Comparison of ENCODE assay signal across 8 cellular contexts in the genomic region with DNA sequence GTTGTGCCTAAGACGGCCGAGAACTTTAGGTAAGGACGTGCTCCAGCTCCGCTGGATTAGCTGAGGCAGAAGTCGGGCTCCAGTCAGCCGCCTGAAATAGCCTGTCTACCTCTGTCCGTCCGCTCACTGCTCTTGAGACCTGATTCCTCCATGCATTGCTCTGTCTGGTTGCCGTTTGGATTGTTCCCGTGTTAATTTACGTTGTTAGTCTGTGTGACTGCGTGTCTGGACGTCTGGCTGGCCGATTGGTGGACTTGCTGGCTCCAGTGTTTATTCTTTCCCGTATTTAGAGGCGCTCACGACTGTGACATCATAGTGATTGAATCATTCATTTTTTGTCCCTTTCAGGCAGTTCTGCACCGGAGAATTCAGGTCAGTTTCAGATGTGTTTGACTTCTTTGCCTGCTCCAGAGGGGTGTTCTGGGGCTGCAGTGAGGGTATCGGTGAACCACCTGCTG. TPM values are rescaled to one million over a fixed set of nuclear protein-coding genes. Genes with fewer than 3 reads are reported as not detected.
DNase-seq lines count a peak whose midpoint lies in the region; TF ChIP-seq lines count a peak whose summit lies in the region.

No MANE protein-coding gene starts in this region.

- peaks cover 36% of the 10 kb centered on the region for H3K4me1 Mint-ChIP-seq in activated naive CD4-positive, alpha-beta T cell treated with anti-CD3 and anti-CD28 coated beads for 36 hours (ENCODE audit: low read depth)
- peaks cover 12% of the 10 kb centered on the region for H3K4me1 Mint-ChIP-seq in progenitor cell of endocrine pancreas (ENCODE audit: low read depth)

- intact Hi-C loops in activated naive CD4-positive, alpha-beta T cell treated with anti-CD3 and anti-CD28 coated beads for 36 hours (cut with micrococcal nuclease): loop anchor here (1.0 to 2.0 kb wide), 3 partner anchors 23 to 188 kb away; a partner anchor contains a TSS

- no peaks in the 10 kb centered on the region for H3K9me3 Mint-ChIP-seq in activated naive CD4-positive, alpha-beta T cell treated with anti-CD3 and anti-CD28 coated beads for 36 hours
- no peaks in the 10 kb centered on the region for H3K9me3 Mint-ChIP-seq in progenitor cell of endocrine pancreas (ENCODE audit: low read depth)

- CTCF ChIA-PET in activated naive CD4-positive, alpha-beta T cell treated with anti-CD3 and anti-CD28 coated beads for 36 hours (lab: Charles Lee): no interaction called here

- peaks cover 25% of the 10 kb centered on the region for H3K36me3 Mint-ChIP-seq in activated naive CD4-positive, alpha-beta T cell treated with anti-CD3 and anti-CD28 coated beads for 36 hours (ENCODE audit: low read depth)
- peaks cover 9% of the 10 kb centered on the region for H3K36me3 Mint-ChIP-seq in progenitor cell of endocrine pancreas (ENCODE audit: insufficient read depth)

- no peak for TF ChIP-seq CTCF in fibroblast of mammary gland (conservative IDR thresholded peaks at IDR 0.05; ENCODE audit: control insufficient read depth, insufficient read depth, low read depth, low read length)
- TF ChIP-seq CTCF in progenitor cell of endocrine pancreas (IDR thresholded peaks at IDR 0.05; ENCODE audit: unreplicated experiment): no peak

- peak overlapping the region; percentile 94 for H3K27ac Mint-ChIP-seq in activated naive CD4-positive, alpha-beta T cell treated with anti-CD3 and anti-CD28 coated beads for 36 hours
- peak overlapping the region; percentile 80 for H3K27ac Mint-ChIP-seq in progenitor cell of endocrine pancreas

- peaks cover 8% of the 10 kb centered on the region; the same call in 1 of the 2 replicates for H3K4me1 ChIP-seq in SJSA1 (replicated peaks)

- H3K36me3 ChIP-seq in SJSA1: peaks cover 41% of the 10 kb centered on the region

- peak overlapping the region; percentile 67 for H3K4me3 ChIP-seq in SJSA1
- peak overlapping the region; percentile 98 for H3K4me3 ChIP-seq in fibroblast of mammary gland (ENCODE audit: control insufficient read depth, low read depth, low read length)

- H3K27ac ChIP-seq in SJSA1: peak overlapping the region; percentile 38; the same call in 1 of the 2 replicates

- DNase-seq in activated naive CD4-positive, alpha-beta T cell treated with anti-CD3 and anti-CD28 coated beads for 36 hours: no peak
- DNase-seq in activated naive CD4-positive, alpha-beta T cell (lab: John Stamatoyannopoulos, UW): no peak
- no peak for DNase-seq in SJSA1 (ENCODE audit: low read depth in 1 of 2, low spot score in 2 of 2)
- DNase-seq in fibroblast of mammary gland (ENCODE audit: low read depth): peak; percentile 44
- DNase-seq in progenitor cell of endocrine pancreas (ENCODE audit: low spot score, unreplicated experiment): no peak
- DNase-seq in COLO829 (ENCODE audit: low spot score): no peak
- no peak for DNase-seq in occipital lobe (lab: John Stamatoyannopoulos, UW)
- DNase-seq in islet precursor cell: no peak

- H3K4me3 Mint-ChIP-seq in activated naive CD4-positive, alpha-beta T cell treated with anti-CD3 and anti-CD28 coated beads for 36 hours: peak overlapping the region; percentile 98
- peak overlapping the region; percentile 99 for H3K4me3 Mint-ChIP-seq in progenitor cell of endocrine pancreas (ENCODE audit: low read depth)

- no peaks in the 10 kb centered on the region for H3K27me3 Mint-ChIP-seq in activated naive CD4-positive, alpha-beta T cell treated with anti-CD3 and anti-CD28 coated beads for 36 hours (ENCODE audit: low read depth)
- H3K27me3 Mint-ChIP-seq in progenitor cell of endocrine pancreas: no peaks in the 10 kb centered on the region

- H3K27me3 ChIP-seq in SJSA1 (replicated peaks): peaks cover 2% of the 10 kb centered on the region; the same call in 1 of the 2 replicates

- H3K9me3 ChIP-seq in SJSA1 (replicated peaks): no peaks in the 10 kb centered on the region

RNA-seq across cellular contexts. Expression of a gene that starts 0.7 kb away (rescaled TPM):
- 100 to 1,000 TPM; 107 to 108 TPM for total RNA-seq in activated naive CD4-positive, alpha-beta T cell treated with anti-CD3 and anti-CD28 coated beads for 36 hours
- 68.4 and 110 TPM in 2 replicates for total RNA-seq in SJSA1 (2014; rRNA removed; shearing (Covaris generic))
- total RNA-seq in progenitor cell of endocrine pancreas (53.4 and 55.7 TPM in 2 replicates), occipital lobe (16.4 TPM)

RNA-seq across cellular contexts. Expression of a gene that starts 23.3 kb away (rescaled TPM):
- 1,000 to 10,000 TPM; 1,773 to 1,887 TPM for total RNA-seq in activated naive CD4-positive, alpha-beta T cell treated with anti-CD3 and anti-CD28 coated beads for 36 hours
- total RNA-seq in SJSA1 (2014; rRNA removed; shearing (Covaris generic)): 838 and 1,346 TPM in 2 replicates
- 578 and 588 TPM in 2 replicates for total RNA-seq in progenitor cell of endocrine pancreas
- 1,163 TPM for total RNA-seq in occipital lobe
